28 cellular contexts compared by ENCODE assay signal in the genomic region with DNA sequence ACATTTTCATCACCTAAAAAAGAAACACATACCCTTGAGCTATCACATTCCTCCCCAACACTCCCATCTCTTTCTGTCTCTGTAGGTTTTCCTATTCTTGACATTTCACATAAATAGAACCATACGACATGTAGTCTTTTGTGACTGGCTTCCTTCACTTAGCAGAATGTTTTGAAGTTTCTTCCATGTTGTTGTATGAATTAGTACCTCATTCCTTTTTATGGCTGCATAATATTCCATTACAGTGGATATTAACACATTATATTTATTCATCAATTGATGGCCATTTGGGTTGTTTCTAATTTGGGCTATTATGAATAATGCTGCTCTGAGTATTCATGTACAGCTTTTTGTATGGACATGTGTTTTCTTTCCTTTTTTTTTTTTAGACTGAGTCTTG.
"Had no signal": no experiment of that assay in that cellular context is flagged by ENCODE, and none has a peak within 500 bp of the region (broad histone marks: within the 10 kb centered on the region; RNA-seq: fewer than 3 reads in every experiment).

No MANE protein-coding gene starts in this region.

- H3K4me3 ChIP-seq: stomach, suprapubic skin, testis, thoracic aorta, thyroid gland, tibial artery, tibial nerve, transverse colon, upper lobe of left lung, upper lobe of right lung, uterus, vagina had no signal

- H3K4me1 ChIP-seq: testis, transverse colon, upper lobe of right lung, uterus had no signal

- H3K27me3 ChIP-seq: stomach, suprapubic skin, testis, thyroid gland, tibial artery, tibial nerve, transverse colon, upper lobe of left lung, upper lobe of right lung, uterus, vagina had no signal

- H3K27me3 Mint-ChIP-seq: stimulated activated memory B cell treated with anti-CD40 and anti-IgM and Interleukin-4, amounts not matched to agents 10 μg/mL and 1 μg/mL and 100 μg/mL, for 72 hours; stimulated activated naive B cell treated with anti-CD40 and anti-IgM and Interleukin-4, amounts not matched to agents 10 μg/mL and 1 μg/mL and 100 μg/mL, for 72 hours; stimulated activated naive CD8-positive, alpha-beta T cell treated with anti-CD3 and anti-CD28 coated beads, Interleukin-15, amount 100 ng/mL, for 72 hours; stimulated activated naive CD8-positive, alpha-beta T cell treated with anti-CD3 and anti-CD28 coated beads, Interleukin-15, Interleukin-2, amounts not matched to agents 100 ng/mL and 50 ng/mL, for 24 hours; type B pancreatic cell had no signal

- FAIRE-seq: urothelium cell line had no signal

- DNase-seq: stimulated activated CD4-positive, alpha-beta T cell treated with anti-CD3 and anti-CD28 coated beads, Interleukin-2, amount 100 ng/mL, for 48 hours; stimulated activated CD4-positive, alpha-beta T cell treated with anti-CD3 and anti-CD28 coated beads, Interleukin-4, amount 100 ng/mL, for 1 hour; stimulated activated CD4-positive, alpha-beta T cell treated with anti-CD3 and anti-CD28 coated beads, Interleukin-4, amount 100 ng/mL, for 24 hours; stimulated activated CD4-positive, alpha-beta T cell treated with anti-CD3 and anti-CD28 coated beads, Interleukin-4, amount 100 ng/mL, for 4 hours; stimulated activated CD8-positive, alpha-beta memory T cell treated with anti-CD3 and anti-CD28 coated beads, Interleukin-4, amount 100 ng/mL, for 48 hours; stimulated activated naive B cell treated with anti-CD40 and anti-IgM and Interleukin-4, amounts not matched to agents 10 μg/mL and 1 μg/mL and 100 μg/mL, for 72 hours; stimulated activated naive CD4-positive, alpha-beta T cell; stimulated activated naive CD4-positive, alpha-beta T cell treated with Interleukin-2 at 50 U/mL for 16 hours; stimulated activated naive CD8-positive, alpha-beta T cell treated with anti-CD3 and anti-CD28 coated beads, Interleukin-15, amount 100 ng/mL, for 72 hours; stimulated activated naive CD8-positive, alpha-beta T cell treated with anti-CD3 and anti-CD28 coated beads, Interleukin-15, Interleukin-2, amounts not matched to agents 100 U/mL and 50 U/mL, for 24 hours; stomach; substantia nigra; testis; thyroid gland; tibial artery; transverse colon; upper lobe of left lung; upper lobe of right lung; uterus had no signal

- H3K9me3 Mint-ChIP-seq: stimulated activated effector memory CD8-positive, alpha-beta T cell treated with anti-CD3 and anti-CD28 coated beads, Interleukin-12 subunit alpha, Interleukin-12 subunit beta, amount 100 ng/mL, for 72 hours; stimulated activated memory B cell treated with anti-CD40 and anti-IgM and Interleukin-4, amounts not matched to agents 10 μg/mL and 1 μg/mL and 100 μg/mL, for 72 hours; stimulated activated naive B cell treated with anti-CD40 and anti-IgM and Interleukin-4, amounts not matched to agents 10 μg/mL and 1 μg/mL and 100 μg/mL, for 72 hours; stimulated activated naive CD8-positive, alpha-beta T cell treated with anti-CD3 and anti-CD28 coated beads, Interleukin-15, amount 100 ng/mL, for 72 hours; stimulated activated naive CD8-positive, alpha-beta T cell treated with anti-CD3 and anti-CD28 coated beads, Interleukin-15, Interleukin-2, amounts not matched to agents 100 ng/mL and 50 ng/mL, for 24 hours; type B pancreatic cell had no signal

- H3K9me3 ChIP-seq: stomach, suprapubic skin, testis, thoracic aorta, thyroid gland, tibial artery, tibial nerve, transverse colon, upper lobe of left lung, upper lobe of right lung, uterus, vagina had no signal

- H3K36me3 ChIP-seq: suprapubic skin, thoracic aorta, thyroid gland, transverse colon, upper lobe of right lung, uterus, vagina had no signal

- H3K27ac ChIP-seq: stomach, suprapubic skin, testis, thoracic aorta, thyroid gland, tibial artery, tibial nerve, transverse colon, upper lobe of left lung, upper lobe of right lung, uterus, vagina had no signal

- ATAC-seq: stimulated activated effector memory CD8-positive, alpha-beta T cell treated with anti-CD3 and anti-CD28 coated beads, Interleukin-12 subunit alpha, Interleukin-12 subunit beta, amount 100 ng/mL, for 72 hours; stimulated activated memory B cell treated with anti-CD40 and anti-IgM and Interleukin-4, amounts not matched to agents 10 μg/mL and 1 μg/mL and 100 μg/mL, for 72 hours; stimulated activated naive B cell treated with anti-CD40 and anti-IgM and Interleukin-4, amounts not matched to agents 10 μg/mL and 1 μg/mL and 100 μg/mL, for 72 hours; stimulated activated naive CD8-positive, alpha-beta T cell treated with anti-CD3 and anti-CD28 coated beads, Interleukin-15, amount 100 ng/mL, for 72 hours; stimulated activated naive CD8-positive, alpha-beta T cell treated with anti-CD3 and anti-CD28 coated beads, Interleukin-15, Interleukin-2, amounts not matched to agents 100 U/mL and 50 U/mL, for 24 hours; upper lobe of right lung had no signal

- H3K4me3 Mint-ChIP-seq: stimulated activated effector memory CD8-positive, alpha-beta T cell treated with anti-CD3 and anti-CD28 coated beads, Interleukin-12 subunit alpha, Interleukin-12 subunit beta, amount 100 ng/mL, for 72 hours; stimulated activated memory B cell treated with anti-CD40 and anti-IgM and Interleukin-4, amounts not matched to agents 10 μg/mL and 1 μg/mL and 100 μg/mL, for 72 hours; stimulated activated naive B cell treated with anti-CD40 and anti-IgM and Interleukin-4, amounts not matched to agents 10 μg/mL and 1 μg/mL and 100 μg/mL, for 72 hours; stimulated activated naive CD8-positive, alpha-beta T cell treated with anti-CD3 and anti-CD28 coated beads, Interleukin-15, amount 100 ng/mL, for 72 hours; stimulated activated naive CD8-positive, alpha-beta T cell treated with anti-CD3 and anti-CD28 coated beads, Interleukin-15, Interleukin-2, amounts not matched to agents 100 ng/mL and 50 ng/mL, for 24 hours; type B pancreatic cell had no signal

- H3K27ac Mint-ChIP-seq: stimulated activated effector memory CD8-positive, alpha-beta T cell treated with anti-CD3 and anti-CD28 coated beads, Interleukin-12 subunit alpha, Interleukin-12 subunit beta, amount 100 ng/mL, for 72 hours; stimulated activated naive CD8-positive, alpha-beta T cell treated with anti-CD3 and anti-CD28 coated beads, Interleukin-15, amount 100 ng/mL, for 72 hours; type B pancreatic cell had no signal
